In genomic region chrX:130176942-130177341, GRCh38 we compare ENCODE assay signal across 25 cellular contexts. TPM values are rescaled to one million over a fixed set of nuclear protein-coding genes. Genes with fewer than 3 reads are reported as not detected.
DNase-seq lines count a peak whose midpoint lies in the region; ATAC-seq and TF ChIP-seq lines count a peak whose summit lies in the region.
"Had no signal": no experiment of that assay in that cellular context is flagged by ENCODE, and none has a peak within 500 bp of the region (broad histone marks: within the 10 kb centered on the region; RNA-seq: fewer than 3 reads in every experiment).

No MANE protein-coding gene starts in this region.

- ATAC-seq in stimulated activated memory B cell treated with anti-CD40 and anti-IgM and Interleukin-4, amounts not matched to agents 10 μg/mL and 1 μg/mL and 100 μg/mL, for 72 hours = no peak
- no peak for ATAC-seq in effector memory CD8-positive, alpha-beta T cell (replicated peaks)
- ATAC-seq: left ventricle myocardium superior, right cardiac atrium, SK-N-SH treated with all-trans-retinoic acid at 6 μM for 48 hours had no signal

- no peaks in the 10 kb centered on the region for H3K9me2 ChIP-seq in MM.1S (replicated peaks; ENCODE audit: insufficient read depth, low read length)

- no peak for TF ChIP-seq CTCF in MM.1S (IDR thresholded peaks at IDR 0.05; ENCODE audit: low read length)
- no peak for TF ChIP-seq CTCF in brain (conservative IDR thresholded peaks at IDR 0.05)

- H3K9ac ChIP-seq in MM.1S (ENCODE audit: low read length) = no peak overlapping the region; the same call in 1 of the 2 replicates

- H3K27ac Mint-ChIP-seq in activated naive CD4-positive, alpha-beta T cell treated with anti-CD3 and anti-CD28 coated beads for 36 hours = peak overlapping the region; percentile 72
- H3K27ac Mint-ChIP-seq in activated naive CD4-positive, alpha-beta T cell treated with anti-CD3 and anti-CD28 coated beads, Interleukin-2, amount 10 ng/mL, durations not matched to agents 7 days and 5 days = no peak overlapping the region
- H3K27ac Mint-ChIP-seq in brain = peak overlapping the region in 4 of 5 experiments; percentile 3 to 77 (median 42)
- H3K27ac Mint-ChIP-seq in stimulated activated memory B cell treated with anti-CD40 and anti-IgM and Interleukin-4, amounts not matched to agents 10 μg/mL and 1 μg/mL and 100 μg/mL, for 72 hours = peak overlapping the region; percentile 91
- peak overlapping the region in 1 of 2 donors; percentile 30 for H3K27ac Mint-ChIP-seq in effector memory CD8-positive, alpha-beta T cell

- H3K4me3 Mint-ChIP-seq in activated naive CD4-positive, alpha-beta T cell treated with anti-CD3 and anti-CD28 coated beads for 36 hours = peak overlapping the region; percentile 3
- H3K4me3 Mint-ChIP-seq in activated naive CD4-positive, alpha-beta T cell treated with anti-CD3 and anti-CD28 coated beads, Interleukin-2, amount 10 ng/mL, durations not matched to agents 7 days and 5 days = no peak overlapping the region
- H3K4me3 Mint-ChIP-seq in brain = peak overlapping the region; percentile 24 to 76 (median 70)
- peak overlapping the region; percentile 13 for H3K4me3 Mint-ChIP-seq in stimulated activated memory B cell treated with anti-CD40 and anti-IgM and Interleukin-4, amounts not matched to agents 10 μg/mL and 1 μg/mL and 100 μg/mL, for 72 hours
- peak overlapping the region in 1 of 2 donors; percentile 10 for H3K4me3 Mint-ChIP-seq in effector memory CD8-positive, alpha-beta T cell
- H3K4me3 Mint-ChIP-seq: CD14-positive monocyte had no signal

- H3K27me3 ChIP-seq in MM.1S (replicated peaks; ENCODE audit: insufficient read depth, low read length) = no peaks in the 10 kb centered on the region
- H3K27me3 ChIP-seq: ovary had no signal

- no peaks in the 10 kb centered on the region for H3K9me3 Mint-ChIP-seq in activated naive CD4-positive, alpha-beta T cell treated with anti-CD3 and anti-CD28 coated beads for 36 hours
- H3K9me3 Mint-ChIP-seq in activated naive CD4-positive, alpha-beta T cell treated with anti-CD3 and anti-CD28 coated beads, Interleukin-2, amount 10 ng/mL, durations not matched to agents 7 days and 5 days = no peaks in the 10 kb centered on the region
- H3K9me3 Mint-ChIP-seq in brain = peaks cover 0 to 6% (median 3%) of the 10 kb centered on the region in 5 experiments
- no peaks in the 10 kb centered on the region for H3K9me3 Mint-ChIP-seq in stimulated activated memory B cell treated with anti-CD40 and anti-IgM and Interleukin-4, amounts not matched to agents 10 μg/mL and 1 μg/mL and 100 μg/mL, for 72 hours
- H3K9me3 Mint-ChIP-seq in effector memory CD8-positive, alpha-beta T cell = no peaks in the 10 kb centered on the region

- intact Hi-C loops in activated naive CD4-positive, alpha-beta T cell treated with anti-CD3 and anti-CD28 coated beads for 36 hours (cut with micrococcal nuclease) = loop anchor here (10.0 kb wide), 1 partner anchor 332 kb away; the partner anchor contains the start of gene ZDHHC9

- H3K4me1 Mint-ChIP-seq in activated naive CD4-positive, alpha-beta T cell treated with anti-CD3 and anti-CD28 coated beads for 36 hours (ENCODE audit: low read depth) = peaks cover 52% of the 10 kb centered on the region
- H3K4me1 Mint-ChIP-seq in activated naive CD4-positive, alpha-beta T cell treated with anti-CD3 and anti-CD28 coated beads, Interleukin-2, amount 10 ng/mL, durations not matched to agents 7 days and 5 days = peaks cover 55% of the 10 kb centered on the region
- H3K4me1 Mint-ChIP-seq in brain = peaks cover 66% of the 10 kb centered on the region
- peaks cover 51% of the 10 kb centered on the region for H3K4me1 Mint-ChIP-seq in stimulated activated memory B cell treated with anti-CD40 and anti-IgM and Interleukin-4, amounts not matched to agents 10 μg/mL and 1 μg/mL and 100 μg/mL, for 72 hours
- H3K4me1 Mint-ChIP-seq in effector memory CD8-positive, alpha-beta T cell (ENCODE audit: low read depth in 2 of 2) = peaks cover 29 to 43% of the 10 kb centered on the region in 2 donors

- peak overlapping the region; percentile 55; the same call in 1 of the 2 replicates for H3K4me2 ChIP-seq in MM.1S (ENCODE audit: low read depth, low read length)

- DNase-seq in activated naive CD4-positive, alpha-beta T cell treated with anti-CD3 and anti-CD28 coated beads for 36 hours = no peak
- DNase-seq in activated naive CD4-positive, alpha-beta T cell treated with anti-CD3 and anti-CD28 coated beads, Interleukin-2, amount 10 ng/mL, durations not matched to agents 7 days and 5 days = no peak
- DNase-seq in MM.1S (no peak), SW 1271 (lab: John Stamatoyannopoulos, UW) (no peak), activated gamma-delta T cell (lab: John Stamatoyannopoulos, UW) (no peak)
- DNase-seq in effector memory CD8-positive, alpha-beta T cell = no peak
- DNase-seq: activated CD4-positive, alpha-beta T cell treated with anti-CD3 and anti-CD28 coated beads, Interleukin-2, amount 50 U/mL, for 1 hour; activated T-cell treated with anti-CD3 and anti-CD28 coated beads, Interleukin-2, amount 50 U/mL, for 48 hours; amniotic stem cell; DMS153; GF-D8; Kasumi-1; left ventricle myocardium superior; NCI-H1105 treated with DMSO at 0.1 percent for 48 hours; NCI-H2081 treated with DMSO at 0.1 percent for 48 hours; NK-92 treated with Interleukin-12 subunit alpha and Interleukin-12 subunit beta, amount 100 ng/mL, for 24 hours; ovary; right cardiac atrium had no signal

- peaks cover 48% of the 10 kb centered on the region for H3K4me1 ChIP-seq in MM.1S (ENCODE audit: low read length)

- H3K4me3 ChIP-seq in MM.1S (ENCODE audit: low read length) = 0 out of 2 replicates have a peak overlapping the region, but pooled peaks have one; percentile 5
- H3K4me3 ChIP-seq: ovary, thoracic aorta had no signal

- H3K79me2 ChIP-seq in MM.1S (ENCODE audit: low read length) = no peaks in the 10 kb centered on the region

- no peaks in the 10 kb centered on the region for H3K36me3 ChIP-seq in MM.1S (replicated peaks; ENCODE audit: insufficient read depth, low read length)
- H3K36me3 ChIP-seq: ovary, thoracic aorta had no signal

- H3K36me3 Mint-ChIP-seq in activated naive CD4-positive, alpha-beta T cell treated with anti-CD3 and anti-CD28 coated beads for 36 hours (ENCODE audit: low read depth) = peaks cover 9% of the 10 kb centered on the region
- peaks cover 49% of the 10 kb centered on the region for H3K36me3 Mint-ChIP-seq in activated naive CD4-positive, alpha-beta T cell treated with anti-CD3 and anti-CD28 coated beads, Interleukin-2, amount 10 ng/mL, durations not matched to agents 7 days and 5 days
- peaks cover 16% of the 10 kb centered on the region for H3K36me3 Mint-ChIP-seq in brain
- peaks cover 16% of the 10 kb centered on the region for H3K36me3 Mint-ChIP-seq in stimulated activated memory B cell treated with anti-CD40 and anti-IgM and Interleukin-4, amounts not matched to agents 10 μg/mL and 1 μg/mL and 100 μg/mL, for 72 hours
- peaks cover 13% of the 10 kb centered on the region for H3K36me3 Mint-ChIP-seq in effector memory CD8-positive, alpha-beta T cell (ENCODE audit: insufficient read depth)
- H3K36me3 Mint-ChIP-seq: CD14-positive monocyte had no signal

- H4K20me1 ChIP-seq in MM.1S (ENCODE audit: insufficient read depth, low read length) = no peaks in the 10 kb centered on the region

- CTCF ChIA-PET in activated naive CD4-positive, alpha-beta T cell treated with anti-CD3 and anti-CD28 coated beads for 36 hours (lab: Charles Lee) = interaction anchor here (1.1 to 1.2 kb wide), 2 partner anchors 9 to 27 kb away, joined by 3 read pairs; no protein-coding TSS in a partner anchor
- CTCF ChIA-PET in activated naive CD4-positive, alpha-beta T cell treated with anti-CD3 and anti-CD28 coated beads, Interleukin-2, amount 10 ng/mL, durations not matched to agents 7 days and 5 days (lab: Charles Lee) = interaction anchor here (0.5 to 1.4 kb wide), 4 partner anchors 15 to 96 kb away, joined by 3 to 6 read pairs (median 4); no protein-coding TSS in a partner anchor

- H3F3A ChIP-seq in MM.1S (ENCODE audit: insufficient read depth, low read length) = peaks cover 28% of the 10 kb centered on the region

- H3K27me3 Mint-ChIP-seq in activated naive CD4-positive, alpha-beta T cell treated with anti-CD3 and anti-CD28 coated beads for 36 hours (ENCODE audit: low read depth) = no peaks in the 10 kb centered on the region
- no peaks in the 10 kb centered on the region for H3K27me3 Mint-ChIP-seq in activated naive CD4-positive, alpha-beta T cell treated with anti-CD3 and anti-CD28 coated beads, Interleukin-2, amount 10 ng/mL, durations not matched to agents 7 days and 5 days
- H3K27me3 Mint-ChIP-seq in brain = peaks cover 3% of the 10 kb centered on the region
- no peaks in the 10 kb centered on the region for H3K27me3 Mint-ChIP-seq in stimulated activated memory B cell treated with anti-CD40 and anti-IgM and Interleukin-4, amounts not matched to agents 10 μg/mL and 1 μg/mL and 100 μg/mL, for 72 hours
- no peaks in the 10 kb centered on the region for H3K27me3 Mint-ChIP-seq in effector memory CD8-positive, alpha-beta T cell

- H2AFZ ChIP-seq in MM.1S (ENCODE audit: low read length) = no peak overlapping the region

- no peaks in the 10 kb centered on the region for H3K9me3 ChIP-seq in MM.1S (replicated peaks; ENCODE audit: insufficient read depth, low read length)
- H3K9me3 ChIP-seq: ovary, thoracic aorta had no signal

- H3K27ac ChIP-seq in MM.1S (ENCODE audit: low read length) = peak overlapping the region; percentile 59; the same call in 1 of the 2 replicates
- H3K27ac ChIP-seq: epithelial cell of prostate, ovary, thoracic aorta had no signal

RNA-seq across cellular contexts. Expression of gene RAB33A, which starts 5.2 kb away (rescaled TPM):
- 10 to 100 TPM; 11.3 to 15.1 TPM for total RNA-seq in activated naive CD4-positive, alpha-beta T cell treated with anti-CD3 and anti-CD28 coated beads for 36 hours
- 31.0 TPM for polyA plus RNA-seq in brain (ENCODE audit: insufficient read depth, low read depth, low replicate concordance)
- total RNA-seq: NCI-H460, thoracic aorta had no signal

RNA-seq across cellular contexts. Expression of gene AIFM1, which starts 11.3 kb away (rescaled TPM):
- total RNA-seq in activated naive CD4-positive, alpha-beta T cell treated with anti-CD3 and anti-CD28 coated beads for 36 hours = 10 to 100 TPM; 59.4 to 63.1 TPM
- 30.0 TPM for polyA plus RNA-seq in brain (ENCODE audit: insufficient read depth, low read depth, low replicate concordance)
